1 cellular context compared by ENCODE assay signal in the genomic region with DNA sequence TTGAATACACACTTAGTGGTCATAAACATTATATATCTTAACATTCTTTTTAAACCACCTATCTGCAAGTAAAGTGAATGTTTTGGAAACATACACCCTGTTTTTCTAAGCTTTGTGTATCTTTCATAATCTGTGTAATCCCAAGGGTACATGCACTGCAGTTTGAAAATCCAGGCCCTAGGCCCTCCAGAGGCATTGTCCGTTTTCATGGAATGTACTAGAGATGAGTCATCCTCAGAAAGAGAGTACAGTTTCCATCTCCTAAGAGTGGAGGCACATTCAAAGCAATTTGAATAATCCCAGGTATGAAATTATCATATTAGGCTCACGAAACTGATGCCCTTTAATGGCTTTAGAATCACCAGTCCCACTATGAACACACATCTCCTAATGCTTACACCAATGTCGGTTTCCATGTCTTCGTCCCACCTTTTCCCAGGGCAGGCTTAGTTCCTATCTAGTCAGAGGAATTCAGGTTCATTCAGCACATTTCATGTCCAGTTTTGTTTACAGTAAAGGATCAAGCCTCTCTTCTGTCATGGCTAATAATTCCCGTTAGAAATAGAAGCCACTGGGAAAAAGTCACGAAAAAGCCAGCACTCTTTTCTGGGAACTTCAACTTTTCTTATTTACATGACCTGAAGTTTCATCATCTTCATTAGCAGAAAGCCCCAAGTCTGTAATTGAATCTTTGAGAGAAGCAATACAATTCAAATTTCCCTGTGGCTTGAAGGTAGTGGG.
TF ChIP-seq lines count a peak whose summit lies in the region.

No MANE protein-coding gene starts in this region.

TF ChIP-seq in K562, 482 proteins besides CTCF, POLR2A, EP300 and RAD21 (continued from another document):
- TF ChIP-seq, protein P1, sequence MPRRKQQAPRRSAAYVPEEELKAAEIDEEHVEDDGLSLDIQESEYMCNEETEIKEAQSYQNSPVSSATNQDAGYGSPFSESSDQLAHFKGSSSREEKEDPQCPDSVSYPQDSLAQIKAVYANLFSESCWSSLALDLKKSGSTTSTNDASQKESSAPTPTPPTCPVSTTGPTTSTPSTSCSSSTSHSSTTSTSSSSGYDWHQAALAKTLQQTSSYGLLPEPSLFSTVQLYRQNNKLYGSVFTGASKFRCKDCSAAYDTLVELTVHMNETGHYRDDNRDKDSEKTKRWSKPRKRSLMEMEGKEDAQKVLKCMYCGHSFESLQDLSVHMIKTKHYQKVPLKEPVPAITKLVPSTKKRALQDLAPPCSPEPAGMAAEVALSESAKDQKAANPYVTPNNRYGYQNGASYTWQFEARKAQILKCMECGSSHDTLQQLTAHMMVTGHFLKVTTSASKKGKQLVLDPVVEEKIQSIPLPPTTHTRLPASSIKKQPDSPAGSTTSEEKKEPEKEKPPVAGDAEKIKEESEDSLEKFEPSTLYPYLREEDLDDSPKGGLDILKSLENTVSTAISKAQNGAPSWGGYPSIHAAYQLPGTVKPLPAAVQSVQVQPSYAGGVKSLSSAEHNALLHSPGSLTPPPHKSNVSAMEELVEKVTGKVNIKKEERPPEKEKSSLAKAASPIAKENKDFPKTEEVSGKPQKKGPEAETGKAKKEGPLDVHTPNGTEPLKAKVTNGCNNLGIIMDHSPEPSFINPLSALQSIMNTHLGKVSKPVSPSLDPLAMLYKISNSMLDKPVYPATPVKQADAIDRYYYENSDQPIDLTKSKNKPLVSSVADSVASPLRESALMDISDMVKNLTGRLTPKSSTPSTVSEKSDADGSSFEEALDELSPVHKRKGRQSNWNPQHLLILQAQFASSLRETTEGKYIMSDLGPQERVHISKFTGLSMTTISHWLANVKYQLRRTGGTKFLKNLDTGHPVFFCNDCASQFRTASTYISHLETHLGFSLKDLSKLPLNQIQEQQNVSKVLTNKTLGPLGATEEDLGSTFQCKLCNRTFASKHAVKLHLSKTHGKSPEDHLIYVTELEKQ (CRISPR knock-in tag; IDR thresholded peaks at IDR 0.05), result no peak
- TF ChIP-seq ZNF224 (CRISPR knock-in tag; IDR thresholded peaks at IDR 0.05) (no peak), GABPB2 (CRISPR knock-in tag; conservative IDR thresholded peaks at IDR 0.05) (no peak), ZNF589 (CRISPR knock-in tag; IDR thresholded peaks at IDR 0.05; ENCODE audit: low read depth) (no peak), FOXP1 (CRISPR knock-in tag; IDR thresholded peaks at IDR 0.05) (no peak), ZNF584 (CRISPR knock-in tag; IDR thresholded peaks at IDR 0.05; ENCODE audit: low read depth) (0 out of 2 replicates have a peak, but pooled peaks have one; percentile 23), POLR2H (tag; IDR thresholded peaks at IDR 0.05; ENCODE audit: low read depth) (no peak), FOSL1 (tag; conservative IDR thresholded peaks at IDR 0.05) (peak; percentile 91), SMARCA4 (IDR thresholded peaks at IDR 0.05) (no peak)
- TF ChIP-seq, protein P2, sequence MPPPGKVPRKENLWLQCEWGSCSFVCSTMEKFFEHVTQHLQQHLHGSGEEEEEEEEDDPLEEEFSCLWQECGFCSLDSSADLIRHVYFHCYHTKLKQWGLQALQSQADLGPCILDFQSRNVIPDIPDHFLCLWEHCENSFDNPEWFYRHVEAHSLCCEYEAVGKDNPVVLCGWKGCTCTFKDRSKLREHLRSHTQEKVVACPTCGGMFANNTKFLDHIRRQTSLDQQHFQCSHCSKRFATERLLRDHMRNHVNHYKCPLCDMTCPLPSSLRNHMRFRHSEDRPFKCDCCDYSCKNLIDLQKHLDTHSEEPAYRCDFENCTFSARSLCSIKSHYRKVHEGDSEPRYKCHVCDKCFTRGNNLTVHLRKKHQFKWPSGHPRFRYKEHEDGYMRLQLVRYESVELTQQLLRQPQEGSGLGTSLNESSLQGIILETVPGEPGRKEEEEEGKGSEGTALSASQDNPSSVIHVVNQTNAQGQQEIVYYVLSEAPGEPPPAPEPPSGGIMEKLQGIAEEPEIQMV (tag; conservative IDR thresholded peaks at IDR 0.05; ENCODE audit: low read depth), result no peak
